8 cellular contexts compared by ENCODE assay signal in genomic region chr3:35070088-35070487, GRCh38.
"Had no signal": no experiment of that assay in that cellular context is flagged by ENCODE, and none has a peak within 500 bp of the region (broad histone marks: within the 10 kb centered on the region; RNA-seq: fewer than 3 reads in every experiment).

No MANE protein-coding gene starts in this region.

- H3K36me3 ChIP-seq: HAP-1 had no signal

- H3K9me3 ChIP-seq: HAP-1 had no signal

- H3K4me1 ChIP-seq: HAP-1 had no signal

- ATAC-seq: HCT116, K562 had no signal

- H3K4me3 ChIP-seq: GM23248, HAP-1, K562 had no signal

- DNase-seq: GM23248, GOT3, H7, HFFc6, IMR-90 had no signal
